In the genomic region with DNA sequence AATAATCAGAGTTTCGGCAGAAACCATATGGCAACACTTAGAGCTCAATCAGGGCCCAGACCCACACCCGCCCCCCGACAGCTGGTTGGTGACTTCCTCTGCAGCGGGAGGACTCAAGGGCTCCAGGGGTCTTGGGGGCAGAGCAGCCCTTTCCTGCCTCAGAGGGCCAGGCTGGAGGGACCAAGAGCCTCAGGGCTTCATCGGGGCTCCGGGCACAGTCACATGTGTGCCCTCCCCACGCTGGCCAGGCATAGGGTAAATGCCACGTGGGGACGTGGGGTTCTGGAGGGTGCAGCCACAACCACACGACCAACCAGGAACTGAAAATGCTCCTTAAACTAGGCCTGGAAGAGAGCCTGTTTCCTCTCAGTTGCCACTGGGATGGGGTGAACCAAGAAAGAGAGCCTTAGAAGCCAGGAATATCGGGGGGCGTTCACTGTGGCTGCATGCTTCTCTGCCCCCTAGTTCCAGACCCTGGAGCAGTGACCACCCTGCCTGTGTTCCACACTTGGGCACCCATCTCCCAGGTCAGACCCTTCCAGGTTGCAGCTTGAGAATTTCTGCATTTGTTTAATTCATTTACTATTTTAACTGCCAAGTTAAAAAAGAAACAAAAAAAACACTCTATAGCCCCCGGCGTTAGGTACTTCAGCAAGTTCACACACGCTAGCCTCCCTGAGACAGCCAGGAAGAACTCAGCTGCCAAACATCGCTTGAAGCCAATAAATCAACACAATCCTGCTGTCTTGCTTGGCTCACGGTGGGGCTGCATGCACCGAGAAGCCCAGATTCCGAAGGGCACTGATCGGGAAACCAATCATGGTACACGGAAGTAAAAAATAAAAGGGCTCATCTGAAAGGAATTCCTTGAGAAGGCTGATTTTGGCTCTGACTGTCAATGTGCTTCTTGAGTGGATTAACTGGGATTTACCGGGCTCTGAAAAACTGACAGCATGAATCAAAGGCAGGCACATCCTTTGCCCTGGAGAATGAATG, we compare ENCODE assay signal across 1 cellular context.
TF ChIP-seq lines count a peak whose summit lies in the region.

No MANE protein-coding gene starts in this region.

TF ChIP-seq in HepG2, 621 proteins besides CTCF, POLR2A, EP300 and RAD21 (continued from another document):
- TF ChIP-seq ZBED4 (CRISPR knock-in tag; IDR thresholded peaks at IDR 0.05; ENCODE audit: borderline replicate concordance) (no peak), NR2F6 (IDR thresholded peaks at IDR 0.05) (no peak), NR2F6 (CRISPR knock-in tag; IDR thresholded peaks at IDR 0.05) (no peak), TARDBP (CRISPR knock-in tag; IDR thresholded peaks at IDR 0.05) (no peak), MTF2 (CRISPR knock-in tag; IDR thresholded peaks at IDR 0.05; ENCODE audit: borderline replicate concordance) (no peak), NCOA2 (CRISPR knock-in tag; IDR thresholded peaks at IDR 0.05) (no peak)
